Comparison of ENCODE assay signal across 18 cellular contexts in genomic region chr20:52180167-52180840, GRCh38. TPM values are rescaled to one million over a fixed set of nuclear protein-coding genes. Genes with fewer than 3 reads are reported as not detected.
DNase-seq lines count a peak whose midpoint lies in the region; ATAC-seq, FAIRE-seq and TF ChIP-seq lines count a peak whose summit lies in the region.
"Had no signal": no experiment of that assay in that cellular context is flagged by ENCODE, and none has a peak within 500 bp of the region (broad histone marks: within the 10 kb centered on the region; RNA-seq: fewer than 3 reads in every experiment).

No MANE protein-coding gene starts in this region.

- WGBS in K562 (ENCODE audit: insufficient coverage, low coverage, missing lambda C conversion rate) = 90% methylated on average over 5 of the region's 5 CpGs

- H3K27ac ChIP-seq in KMS-11 = peak overlapping the region; percentile 87
- H3K27ac ChIP-seq in K562 (ENCODE audit: extremely low read depth, low read depth, low read length) = no peak overlapping the region
- H3K27ac ChIP-seq: SK-N-MC had no signal

- intact Hi-C loops in natural killer cell (cut with micrococcal nuclease) = no loop called here
- intact Hi-C loops in K562 (cut with micrococcal nuclease) = no loop called here

- H3K27me3 ChIP-seq in KMS-11 (ENCODE audit: insufficient read depth, low read depth) (no peaks in the 10 kb centered on the region), K562 (ENCODE audit: control insufficient read depth in 2 of 2, insufficient read depth in 2 of 2, low read length in 2 of 2) (no peaks in the 10 kb centered on the region)
- H3K27me3 ChIP-seq: BE2C had no signal

- POLR2A ChIA-PET in K562 (lab: Yijun Ruan, JAX) = no interaction called here

- H3K79me2 ChIP-seq in KMS-11 (ENCODE audit: insufficient read depth, low read depth) (peaks cover 5% of the 10 kb centered on the region; the same call in 1 of the 2 replicates), K562 (ENCODE audit: control insufficient read depth, insufficient read depth, low read length) (no peaks in the 10 kb centered on the region)

- H3K4me1 ChIP-seq in KMS-11 (ENCODE audit: low read depth, poor library complexity, severe bottlenecking) = peaks cover 43% of the 10 kb centered on the region
- no peaks in the 10 kb centered on the region for H3K4me1 ChIP-seq in K562 (replicated peaks in 1 of 2; ENCODE audit: control insufficient read depth in 2 of 2, insufficient read depth in 2 of 2, low read length in 2 of 2)
- H3K4me1 ChIP-seq: BE2C had no signal

- no TSS peak for BruUV-seq in K562 (replicated peaks; lab: Mats Ljungman, UMichigan)

- no peaks in the 10 kb centered on the region for H3K9me1 ChIP-seq in K562 (ENCODE audit: control insufficient read depth, insufficient read depth, low read length)

- no peak for DNase-seq in natural killer cell treated with Interleukin-12 subunit alpha and Interleukin-12 subunit beta and Interleukin-15 and Interleukin-18, amount 100 ng/mL, for 72 hours (ENCODE audit: low spot score)
- DNase-seq in natural killer cell = no peak
- no peak for DNase-seq in K562 (ENCODE audit: extremely low read depth in 1 of 4, low spot score in 3 of 4)
- no peak for DNase-seq in stimulated activated naive CD8-positive, alpha-beta T cell treated with anti-CD3 and anti-CD28 coated beads, Interleukin-15, amount 100 ng/mL, for 72 hours
- no peak for DNase-seq in H54 (ENCODE audit: insufficient read length, low spot score)
- no peak for DNase-seq in OCI-M2 (lab: John Stamatoyannopoulos, UW; ENCODE audit: unreplicated experiment)
- DNase-seq in NCI-H1930 (lab: John Stamatoyannopoulos, UW) = no peak
- DNase-seq: BE2C, GF-D8, H7, NCI-H1092, NCI-H345, NCI-H69 had no signal

- H3K4me2 ChIP-seq in KMS-11 (peak overlapping the region; percentile 96), K562 (ENCODE audit: insufficient read depth, low read length) (no peak overlapping the region)

- no peak for ATAC-seq in natural killer cell treated with Interleukin-12 subunit alpha and Interleukin-12 subunit beta and Interleukin-15 and Interleukin-18, amount 100 ng/mL, for 72 hours
- ATAC-seq in natural killer cell (no peak), K562 (no peak)
- ATAC-seq in stimulated activated naive CD8-positive, alpha-beta T cell treated with anti-CD3 and anti-CD28 coated beads, Interleukin-15, amount 100 ng/mL, for 72 hours = no peak
- ATAC-seq: Panc1, Right ventricle myocardium inferior had no signal

- no peaks in the 10 kb centered on the region for H3K36me3 ChIP-seq in KMS-11 (ENCODE audit: insufficient read depth)
- H3K36me3 ChIP-seq in K562 (ENCODE audit: control insufficient read depth, insufficient read depth, low read length) = peaks cover 22% of the 10 kb centered on the region; the same call in 1 of the 3 replicates

- TF ChIP-seq POLR2A in K562 (conservative IDR thresholded peaks at IDR 0.05) = no peak
- no peak for TF ChIP-seq POLR2A in H54 (IDR thresholded peaks at IDR 0.05; ENCODE audit: low read depth, low read length)

- no peaks in the 10 kb centered on the region for H3K9me3 Mint-ChIP-seq in natural killer cell treated with Interleukin-12 subunit alpha and Interleukin-12 subunit beta and Interleukin-15 and Interleukin-18, amount 100 ng/mL, for 72 hours
- H3K9me3 Mint-ChIP-seq in natural killer cell = no peaks in the 10 kb centered on the region
- H3K9me3 Mint-ChIP-seq in stimulated activated naive CD8-positive, alpha-beta T cell treated with anti-CD3 and anti-CD28 coated beads, Interleukin-15, amount 100 ng/mL, for 72 hours = no peaks in the 10 kb centered on the region
- H3K9me3 Mint-ChIP-seq: IgD-negative memory B cell had no signal

- in situ Hi-C loops in K562 (cut with MboI) = no loop called here

- H2AFZ ChIP-seq in KMS-11 (ENCODE audit: low read depth) = peak overlapping the region; percentile 44
- no peak overlapping the region for H2AFZ ChIP-seq in K562 (ENCODE audit: low read depth, low read length)

- H3K27ac Mint-ChIP-seq in natural killer cell treated with Interleukin-12 subunit alpha and Interleukin-12 subunit beta and Interleukin-15 and Interleukin-18, amount 100 ng/mL, for 72 hours = peak overlapping the region; percentile 73 to 80
- H3K27ac Mint-ChIP-seq in natural killer cell = no peak overlapping the region
- peak overlapping the region; percentile 4 to 72 for H3K27ac Mint-ChIP-seq in stimulated activated naive CD8-positive, alpha-beta T cell treated with anti-CD3 and anti-CD28 coated beads, Interleukin-15, amount 100 ng/mL, for 72 hours
- H3K27ac Mint-ChIP-seq: IgD-negative memory B cell had no signal

- no peak for TF ChIP-seq EP300 in K562 (IDR thresholded peaks at IDR 0.05; ENCODE audit: low read length)

- no peaks in the 10 kb centered on the region for H4K20me1 ChIP-seq in KMS-11 (ENCODE audit: insufficient read depth)
- H4K20me1 ChIP-seq in K562 (replicated peaks; ENCODE audit: control insufficient read depth, insufficient read depth, low read length) = no peaks in the 10 kb centered on the region

- H3K9ac ChIP-seq in KMS-11 = peak overlapping the region; percentile 44; the same call in 1 of the 2 replicates
- H3K9ac ChIP-seq in K562 (ENCODE audit: insufficient read depth in 1 of 2, low read depth in 2 of 2, low read length in 2 of 2) = no peak overlapping the region

- no peak overlapping the region for H3K4me3 ChIP-seq in KMS-11 (IDR thresholded peaks at IDR 0.05; ENCODE audit: insufficient read depth, low read depth, low read length)
- H3K4me3 ChIP-seq in K562 = no peak overlapping the region
- H3K4me3 ChIP-seq: SK-N-MC had no signal

- H3K27me3 Mint-ChIP-seq in natural killer cell treated with Interleukin-12 subunit alpha and Interleukin-12 subunit beta and Interleukin-15 and Interleukin-18, amount 100 ng/mL, for 72 hours = no peaks in the 10 kb centered on the region
- H3K27me3 Mint-ChIP-seq in natural killer cell (ENCODE audit: low read depth in 2 of 2) = no peaks in the 10 kb centered on the region
- no peaks in the 10 kb centered on the region for H3K27me3 Mint-ChIP-seq in stimulated activated naive CD8-positive, alpha-beta T cell treated with anti-CD3 and anti-CD28 coated beads, Interleukin-15, amount 100 ng/mL, for 72 hours
- H3K27me3 Mint-ChIP-seq: IgD-negative memory B cell had no signal

- H3K4me1 Mint-ChIP-seq in natural killer cell treated with Interleukin-12 subunit alpha and Interleukin-12 subunit beta and Interleukin-15 and Interleukin-18, amount 100 ng/mL, for 72 hours (ENCODE audit: low read depth in 2 of 2) = peaks cover 20 to 25% of the 10 kb centered on the region in 2 donors
- H3K4me1 Mint-ChIP-seq in natural killer cell = peaks cover 0 to 7% of the 10 kb centered on the region in 2 donors
- peaks cover 26% of the 10 kb centered on the region for H3K4me1 Mint-ChIP-seq in stimulated activated naive CD8-positive, alpha-beta T cell treated with anti-CD3 and anti-CD28 coated beads, Interleukin-15, amount 100 ng/mL, for 72 hours

- CTCF ChIA-PET in K562 (lab: Yijun Ruan, JAX; ENCODE audit: low intra/inter-chr PET ratio) = no interaction called here

- TF ChIP-seq CTCF in natural killer cell (IDR thresholded peaks at IDR 0.05) = no peak
- TF ChIP-seq CTCF in KMS-11 (conservative IDR thresholded peaks at IDR 0.05; ENCODE audit: low read depth, low read length) = no peak
- no peak for TF ChIP-seq CTCF in K562 (IDR thresholded peaks at IDR 0.05 in 2 of 3, conservative IDR thresholded peaks at IDR 0.05 in 1 of 3; ENCODE audit: insufficient read depth in 2 of 3, low read depth in 1 of 3, low read length in 3 of 3)

- peak overlapping the region; percentile 62 for H3K4me3 Mint-ChIP-seq in natural killer cell treated with Interleukin-12 subunit alpha and Interleukin-12 subunit beta and Interleukin-15 and Interleukin-18, amount 100 ng/mL, for 72 hours
- H3K4me3 Mint-ChIP-seq in natural killer cell = no peak overlapping the region
- peak overlapping the region in 1 of 2 donors; percentile 31 for H3K4me3 Mint-ChIP-seq in stimulated activated naive CD8-positive, alpha-beta T cell treated with anti-CD3 and anti-CD28 coated beads, Interleukin-15, amount 100 ng/mL, for 72 hours

- TF ChIP-seq RAD21 in K562 (CRISPR knock-in tag; conservative IDR thresholded peaks at IDR 0.05 in 1 of 2, IDR thresholded peaks at IDR 0.05 in 1 of 2) = no peak

- FAIRE-seq in K562 (lab: Jason Lieb, UNC) (no peak), H54 (lab: Jason Lieb, UNC) (no peak)

- H3K9me3 ChIP-seq in K562 (replicated peaks; ENCODE audit: control insufficient read depth, insufficient read depth, low read depth, low read length) = 0 out of 2 replicates have a peak, but pooled peaks cover 2% of the 10 kb centered on the region
- H3K9me3 ChIP-seq: BE2C had no signal

- H3K36me3 Mint-ChIP-seq in natural killer cell treated with Interleukin-12 subunit alpha and Interleukin-12 subunit beta and Interleukin-15 and Interleukin-18, amount 100 ng/mL, for 72 hours = peaks cover 14% of the 10 kb centered on the region
- H3K36me3 Mint-ChIP-seq in natural killer cell = no peaks in the 10 kb centered on the region

TF ChIP-seq in K562, 482 proteins besides CTCF, POLR2A, EP300 and RAD21 (continues in another document):
- TF ChIP-seq ZFP36 (IDR thresholded peaks at IDR 0.05; ENCODE audit: low read depth, low read length, partially characterized antibody) (peak; percentile 73), RBM25 (IDR thresholded peaks at IDR 0.05; ENCODE audit: low read depth, low read length, severe bottlenecking) (peak; percentile 73), PCBP2 (IDR thresholded peaks at IDR 0.05; ENCODE audit: low read depth, low read length, poor library complexity, severe bottlenecking) (no peak), MAFK (IDR thresholded peaks at IDR 0.05; ENCODE audit: low read length) (no peak)

RNA-seq across cellular contexts. Expression of gene ZFP64, which starts 11.3 kb away (rescaled TPM):
- 10 to 100 TPM in 1 of 2 donors, 1 to 10 TPM in 1; 9.2 to 13.8 TPM for total RNA-seq in natural killer cell treated with Interleukin-12 subunit alpha and Interleukin-12 subunit beta and Interleukin-15 and Interleukin-18, amount 100 ng/mL, for 72 hours
- total RNA-seq in natural killer cell (10 to 100 TPM; 11.7 to 14.8 (median 13.9) TPM), K562 (2014; rRNA removed) (7.0 and 10.3 TPM in 2 replicates), K562 (2014; rRNA removed; fragmentation: Illumina TruSeq; extraction: Trizol) (6.2 and 7.2 TPM in 2 replicates), K562 (2015; rRNA removed; fragmentation: Illumina TruSeq; extraction: Trizol) (6.3 and 7.1 TPM in 2 replicates), K562 (2021) (11.3 and 12.9 TPM in 2 replicates)
- 19.7 and 20.7 TPM in 2 replicates for total RNA-seq in K562 (2011; cell fraction: chromatin; rRNA removed; ENCODE audit: low replicate concordance)
- total RNA-seq in K562 (2011; cell fraction: nucleolus; rRNA removed) = 15.2 and 16.6 TPM in 2 replicates
- total RNA-seq in K562 (2011; cell fraction: nucleoplasm; rRNA removed) = 15.8 and 19.6 TPM in 2 replicates
- polyA plus RNA-seq in K562 (2011; rRNA removed) (12.2 and 13.8 TPM in 2 replicates), K562 (2014; fragmentation: Illumina TruSeq; extraction: Trizol) (12.7 and 13.4 TPM in 2 replicates), K562 (2014; fragmentation: Nextera tagmentation; extraction: Ambion mirVana) (1 to 10 TPM; 1.4 to 1.8 TPM), K562 (2014; rRNA removed) (7.3 and 8.4 TPM in 2 replicates)
- 14.6 and 19.1 TPM in 2 replicates for polyA plus RNA-seq in K562 (2011; cell fraction: cytosol; rRNA removed)
- polyA plus RNA-seq in K562 (2011; cell fraction: nucleus; rRNA removed) = 9.7 and 10.0 TPM in 2 replicates
- polyA plus RNA-seq in K562 (2012) = 8.6 and 9.3 TPM in 2 replicates
- 11.8 and 16.2 TPM in 2 replicates for polyA minus RNA-seq in K562 (2011; rRNA and poly(A)+ RNA removed)
- 9.7 and 11.7 TPM in 2 replicates for polyA minus RNA-seq in K562 (2011; cell fraction: cytosol; rRNA and poly(A)+ RNA removed)
- 9.0 and 11.1 TPM in 2 replicates for polyA minus RNA-seq in K562 (2011; cell fraction: nucleus; rRNA and poly(A)+ RNA removed)

Comparison
In these comparisons a context has a peak if more than half of its experiments do, and no peak if none do; other contexts are left out.
1. H3K27ac Mint-ChIP-seq: peak in natural killer cell treated with Interleukin-12 subunit alpha and Interleukin-12 subunit beta and Interleukin-15 and Interleukin-18, amount 100 ng/mL, for 72 hours (2 of 2) and stimulated activated naive CD8-positive, alpha-beta T cell treated with anti-CD3 and anti-CD28 coated beads, Interleukin-15, amount 100 ng/mL, for 72 hours (2 of 2); none in natural killer cell (0 of 2).